In the genomic region with DNA sequence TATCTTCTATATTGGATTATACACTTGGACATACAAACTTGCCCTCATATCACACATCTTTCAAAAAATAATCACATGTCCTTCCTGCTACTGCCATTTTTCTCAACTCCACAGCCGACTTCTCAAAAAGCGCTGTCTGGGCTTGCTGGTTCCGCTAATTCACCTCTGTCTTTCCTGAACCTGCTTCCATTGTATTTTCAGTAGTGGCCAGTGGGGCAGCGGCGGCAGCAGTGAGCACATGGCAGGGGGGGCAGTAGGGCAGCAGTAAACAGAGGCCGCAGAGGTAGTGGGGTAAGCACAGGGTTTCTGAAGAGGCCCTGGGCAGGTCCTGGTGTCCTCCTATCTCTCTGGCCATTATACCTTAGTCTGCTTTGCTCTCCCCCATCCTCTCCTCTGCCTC, we compare ENCODE assay signal across 1 cellular context.
TF ChIP-seq lines count a peak whose summit lies in the region.

No MANE protein-coding gene starts in this region.

TF ChIP-seq in K562, 482 proteins besides CTCF, POLR2A, EP300 and RAD21 (continued from another document):
- TF ChIP-seq HNRNPLL (IDR thresholded peaks at IDR 0.05; ENCODE audit: low read depth, low read length, poor library complexity, severe bottlenecking): no peak
- no peak for TF ChIP-seq HNRNPH1 (optimal IDR thresholded peaks at IDR 0.05; ENCODE audit: low read depth, low read length)
- TF ChIP-seq ZNF740 (CRISPR knock-in tag; IDR thresholded peaks at IDR 0.05): peak; percentile 94
- peak in 1 of 2 experiments; percentile 74; a peak in 2 of 4 replicates for TF ChIP-seq ZNF740 (tag; IDR thresholded peaks at IDR 0.05)
- TF ChIP-seq, protein P1, sequence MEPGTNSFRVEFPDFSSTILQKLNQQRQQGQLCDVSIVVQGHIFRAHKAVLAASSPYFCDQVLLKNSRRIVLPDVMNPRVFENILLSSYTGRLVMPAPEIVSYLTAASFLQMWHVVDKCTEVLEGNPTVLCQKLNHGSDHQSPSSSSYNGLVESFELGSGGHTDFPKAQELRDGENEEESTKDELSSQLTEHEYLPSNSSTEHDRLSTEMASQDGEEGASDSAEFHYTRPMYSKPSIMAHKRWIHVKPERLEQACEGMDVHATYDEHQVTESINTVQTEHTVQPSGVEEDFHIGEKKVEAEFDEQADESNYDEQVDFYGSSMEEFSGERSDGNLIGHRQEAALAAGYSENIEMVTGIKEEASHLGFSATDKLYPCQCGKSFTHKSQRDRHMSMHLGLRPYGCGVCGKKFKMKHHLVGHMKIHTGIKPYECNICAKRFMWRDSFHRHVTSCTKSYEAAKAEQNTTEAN (CRISPR knock-in tag; IDR thresholded peaks at IDR 0.05): no peak
- TF ChIP-seq, protein P2, sequence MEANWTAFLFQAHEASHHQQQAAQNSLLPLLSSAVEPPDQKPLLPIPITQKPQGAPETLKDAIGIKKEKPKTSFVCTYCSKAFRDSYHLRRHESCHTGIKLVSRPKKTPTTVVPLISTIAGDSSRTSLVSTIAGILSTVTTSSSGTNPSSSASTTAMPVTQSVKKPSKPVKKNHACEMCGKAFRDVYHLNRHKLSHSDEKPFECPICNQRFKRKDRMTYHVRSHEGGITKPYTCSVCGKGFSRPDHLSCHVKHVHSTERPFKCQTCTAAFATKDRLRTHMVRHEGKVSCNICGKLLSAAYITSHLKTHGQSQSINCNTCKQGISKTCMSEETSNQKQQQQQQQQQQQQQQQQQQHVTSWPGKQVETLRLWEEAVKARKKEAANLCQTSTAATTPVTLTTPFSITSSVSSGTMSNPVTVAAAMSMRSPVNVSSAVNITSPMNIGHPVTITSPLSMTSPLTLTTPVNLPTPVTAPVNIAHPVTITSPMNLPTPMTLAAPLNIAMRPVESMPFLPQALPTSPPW (CRISPR knock-in tag; IDR thresholded peaks at IDR 0.05): peak; percentile 75
- no peak for TF ChIP-seq POLR2H (tag; IDR thresholded peaks at IDR 0.05; ENCODE audit: low read depth)
TF ChIP-seq in K562: peak in this region for 2.
